Comparison of ENCODE assay signal across 1 cellular context in genomic region chr18:46320297-46320696, GRCh38.
TF ChIP-seq lines count a peak whose summit lies in the region.

No MANE protein-coding gene starts in this region.

TF ChIP-seq in WTC11, 78 proteins besides CTCF, POLR2A, EP300 and RAD21 (continued from another document):
- TF ChIP-seq E2F5 (CRISPR knock-in tag; IDR thresholded peaks at IDR 0.05) (no peak), ATF2 (CRISPR knock-in tag; IDR thresholded peaks at IDR 0.05; ENCODE audit: borderline replicate concordance, low read depth) (no peak), ZNF317 (CRISPR knock-in tag; IDR thresholded peaks at IDR 0.05; ENCODE audit: borderline replicate concordance, low read depth) (no peak)
